Comparison of ENCODE assay signal across 8 cellular contexts in genomic region chr12:8949525-8950286, GRCh38. TPM values are rescaled to one million over a fixed set of nuclear protein-coding genes. Genes with fewer than 3 reads are reported as not detected.
DNase-seq lines count a peak whose midpoint lies in the region; ATAC-seq and TF ChIP-seq lines count a peak whose summit lies in the region.

M6PR (minus strand) TSS chr12:8949645; CDS start chr12:8946404, 3,241 bp downstream.

- H3K9me3 ChIP-seq in ascending aorta = no peaks in the 10 kb centered on the region
- H3K9me3 ChIP-seq in right cardiac atrium (ENCODE audit: control insufficient read depth, low read length) = no peaks in the 10 kb centered on the region
- H3K9me3 ChIP-seq in uterus = no peaks in the 10 kb centered on the region

- H3K27ac ChIP-seq in ascending aorta (peak within 1 kb of the TSS; percentile 96 to 100), right cardiac atrium (ENCODE audit: low read length) (peak within 1 kb of the TSS; percentile 96), uterus (peak within 1 kb of the TSS; percentile 100)

- under 1% methylated on average over 58 of the region's 58 CpGs for WGBS in right cardiac atrium

- peaks cover 0 to 22% of the 10 kb centered on the region in 2 donors for H3K4me1 ChIP-seq in ascending aorta
- H3K4me1 ChIP-seq in right cardiac atrium (ENCODE audit: control insufficient read depth, insufficient read depth, low read length) = peaks cover 2% of the 10 kb centered on the region
- peaks cover 0 to 10% of the 10 kb centered on the region in 2 donors for H3K4me1 ChIP-seq in uterus

- intact Hi-C loops in ascending aorta (cut with DNase I) = loop anchor here (1.0 to 10.0 kb wide), 7 partner anchors 34 to 915 kb away; partner anchors contain the start of genes A2M, FOXJ2 and RIMKLB
- intact Hi-C loops in right cardiac atrium (cut with DNase I) = loop anchor here in 2 of 4 donors (2.0 to 5.0 kb wide), 2 partner anchors 91 to 93 kb away; no protein-coding TSS in a partner anchor
- intact Hi-C loops in uterus (cut with DNase I; ENCODE audit: low total_unique reads) = no loop called here

- peaks cover 54% of the 10 kb centered on the region for H3K36me3 Mint-ChIP-seq in T-helper 2 cell treated with Interferon-gamma antibody and Interleukin-4, amounts not matched to agents 5 μg/mL and 100 μg/mL, for 36 hours (ENCODE audit: low read depth)

- ATAC-seq in GM18505 (IDR thresholded peaks at IDR 0.05; ENCODE audit: unreplicated experiment) (peak; percentile 84), HG02973 (IDR thresholded peaks at IDR 0.05; ENCODE audit: unreplicated experiment) (peak; percentile 78), right cardiac atrium (peak; percentile 98)

- H3K36me3 ChIP-seq in ascending aorta = peaks cover 0 to 16% of the 10 kb centered on the region in 2 donors
- H3K36me3 ChIP-seq in uterus = no peaks in the 10 kb centered on the region

- H3K27ac Mint-ChIP-seq in T-helper 2 cell treated with Interferon-gamma antibody and Interleukin-4, amounts not matched to agents 5 μg/mL and 100 μg/mL, for 36 hours = peak within 1 kb of the TSS; percentile 89

- peak within 1 kb of the TSS; percentile 99 for H3K4me3 Mint-ChIP-seq in T-helper 2 cell treated with Interferon-gamma antibody and Interleukin-4, amounts not matched to agents 5 μg/mL and 100 μg/mL, for 36 hours

- TF ChIP-seq CTCF in ascending aorta (IDR thresholded peaks at IDR 0.05) (peak; percentile 36 to 63 (median 48)), uterus (IDR thresholded peaks at IDR 0.05) (peak; percentile 32 to 70 (median 66))

- TF ChIP-seq POLR2A in GM18505 (IDR thresholded peaks at IDR 0.05; ENCODE audit: borderline replicate concordance, extremely low read depth, insufficient read depth, insufficient read length) (peak; percentile 86), uterus (IDR thresholded peaks at IDR 0.05) (peak; percentile 55 to 71)

- H3K4me3 ChIP-seq in ascending aorta = peak within 1 kb of the TSS; percentile 78 to 83
- H3K4me3 ChIP-seq in right cardiac atrium (ENCODE audit: low read length) = peak within 1 kb of the TSS; percentile 75
- peak within 1 kb of the TSS; percentile 89 to 91 for H3K4me3 ChIP-seq in uterus

- H3K27me3 ChIP-seq in ascending aorta = no peaks in the 10 kb centered on the region
- no peaks in the 10 kb centered on the region for H3K27me3 ChIP-seq in right cardiac atrium (ENCODE audit: control insufficient read depth, insufficient read depth)
- no peaks in the 10 kb centered on the region for H3K27me3 ChIP-seq in uterus

- H3K27me3 Mint-ChIP-seq in T-helper 2 cell treated with Interferon-gamma antibody and Interleukin-4, amounts not matched to agents 5 μg/mL and 100 μg/mL, for 36 hours (ENCODE audit: low read depth) = no peaks in the 10 kb centered on the region

- DNase-seq in NCI-H1930 (lab: John Stamatoyannopoulos, UW) (peak; percentile 95 to 98), ascending aorta (ENCODE audit: low spot score in 2 of 2) (peak; percentile 76 to 96), right cardiac atrium (peak; percentile 94 to 97 (median 97)), pulmonary artery endothelial cell (ENCODE audit: low read depth, low spot score) (peak; percentile 73), uterus (peak; percentile 91 to 94)
- DNase-seq in T-helper 2 cell treated with Interferon-gamma antibody and Interleukin-4, amounts not matched to agents 5 μg/mL and 100 μg/mL, for 36 hours (ENCODE audit: low spot score) = peak; percentile 92

- peaks cover 13% of the 10 kb centered on the region for H3K9me3 Mint-ChIP-seq in T-helper 2 cell treated with Interferon-gamma antibody and Interleukin-4, amounts not matched to agents 5 μg/mL and 100 μg/mL, for 36 hours

- peaks cover 57% of the 10 kb centered on the region for H3K4me1 Mint-ChIP-seq in T-helper 2 cell treated with Interferon-gamma antibody and Interleukin-4, amounts not matched to agents 5 μg/mL and 100 μg/mL, for 36 hours (ENCODE audit: low read depth)

RNA-seq across cellular contexts. Expression of gene M6PR, which starts in this region (rescaled TPM):
- total RNA-seq in ascending aorta = 72.2 TPM
- 100 to 1,000 TPM in 3 of 4 donors, 10 to 100 TPM in 1; 97.1 to 109 (median 106) TPM for total RNA-seq in right cardiac atrium
- 55.8 TPM for polyA plus RNA-seq in right cardiac atrium
- total RNA-seq in pulmonary artery endothelial cell = 189 and 205 TPM in 2 replicates
- total RNA-seq in uterus = 100 to 1,000 TPM in 1 of 4 donors, 10 to 100 TPM in 3; 45.9 to 128 (median 75.4) TPM

Comparison
In these comparisons a context has a peak if more than half of its experiments do, and no peak if none do; other contexts are left out.
1. Peak in every context shown above with its lines: DNase-seq, ATAC-seq, H3K4me3 ChIP-seq and H3K27ac ChIP-seq.